ENCODE assay signal across 22 cellular contexts in genomic region chr15:71304681-71305080, GRCh38.
"Had no signal": no experiment of that assay in that cellular context is flagged by ENCODE, and none has a peak within 500 bp of the region (broad histone marks: within the 10 kb centered on the region; RNA-seq: fewer than 3 reads in every experiment).

No MANE protein-coding gene starts in this region.

- H3K27me3 ChIP-seq: dorsolateral prefrontal cortex, hepatocyte, testis, transverse colon had no signal

- H3K9me3 ChIP-seq: lower lobe of right lung, testis, transverse colon had no signal

- H3K4me3 ChIP-seq: dorsolateral prefrontal cortex, hepatocyte, left ventricle myocardium inferior, lower lobe of right lung, testis, transverse colon had no signal

- H3K79me2 ChIP-seq: hepatocyte had no signal

- H2AFZ ChIP-seq: hepatocyte had no signal

- H3K36me3 Mint-ChIP-seq: memory B cell; mesothelial cell of epicardium; natural killer cell; stimulated activated naive B cell treated with anti-CD40 and anti-IgM and Interleukin-4, amounts not matched to agents 10 μg/mL and 1 μg/mL and 100 μg/mL, for 72 hours had no signal

- H3K36me3 ChIP-seq: left ventricle myocardium inferior, lower lobe of right lung, transverse colon had no signal

- H3K4me1 ChIP-seq: lower lobe of right lung had no signal

- H3K4me3 Mint-ChIP-seq: memory B cell; mesothelial cell of epicardium; natural killer cell; neural crest cell; stimulated activated naive B cell treated with anti-CD40 and anti-IgM and Interleukin-4, amounts not matched to agents 10 μg/mL and 1 μg/mL and 100 μg/mL, for 72 hours; stimulated activated naive CD8-positive, alpha-beta T cell treated with anti-CD3 and anti-CD28 coated beads, Interleukin-15, amount 100 ng/mL, for 72 hours had no signal

- H3K27ac ChIP-seq: dorsolateral prefrontal cortex, hepatocyte, left ventricle myocardium inferior, lower lobe of right lung, testis, transverse colon had no signal

- ATAC-seq: left cardiac atrium; lower lobe of right lung; natural killer cell; sciatic nerve; stimulated activated naive B cell treated with anti-CD40 and anti-IgM and Interleukin-4, amounts not matched to agents 10 μg/mL and 1 μg/mL and 100 μg/mL, for 72 hours; stimulated activated naive CD8-positive, alpha-beta T cell treated with anti-CD3 and anti-CD28 coated beads, Interleukin-15, amount 100 ng/mL, for 72 hours had no signal

- H3K27ac Mint-ChIP-seq: memory B cell; mesothelial cell of epicardium; natural killer cell; stimulated activated naive B cell treated with anti-CD40 and anti-IgM and Interleukin-4, amounts not matched to agents 10 μg/mL and 1 μg/mL and 100 μg/mL, for 72 hours; stimulated activated naive CD8-positive, alpha-beta T cell treated with anti-CD3 and anti-CD28 coated beads, Interleukin-15, amount 100 ng/mL, for 72 hours had no signal

- H3K4me1 Mint-ChIP-seq: memory B cell; natural killer cell; neural crest cell; stimulated activated naive B cell treated with anti-CD40 and anti-IgM and Interleukin-4, amounts not matched to agents 10 μg/mL and 1 μg/mL and 100 μg/mL, for 72 hours; stimulated activated naive CD8-positive, alpha-beta T cell treated with anti-CD3 and anti-CD28 coated beads, Interleukin-15, amount 100 ng/mL, for 72 hours had no signal

- DNase-seq: cortex of kidney; dorsolateral prefrontal cortex; effector CD8-positive, alpha-beta T cell; foreskin melanocyte; head of caudate nucleus; kidney; left cardiac atrium; left ventricle myocardium inferior; lower lobe of right lung; natural killer cell; posterior cingulate gyrus; stimulated activated CD4-positive, alpha-beta T cell treated with anti-CD3 and anti-CD28 coated beads, Interleukin-2, amount 100 ng/mL, for 24 hours; stimulated activated CD4-positive, alpha-beta T cell treated with anti-CD3 and anti-CD28 coated beads, Interleukin-4, amount 100 ng/mL, for 4 hours; stimulated activated naive B cell treated with anti-CD40 and anti-IgM and Interleukin-4, amounts not matched to agents 10 μg/mL and 1 μg/mL and 100 μg/mL, for 72 hours; stimulated activated naive CD8-positive, alpha-beta T cell treated with anti-CD3 and anti-CD28 coated beads, Interleukin-15, amount 100 ng/mL, for 72 hours; testis; transverse colon had no signal

- H3K9me3 Mint-ChIP-seq: memory B cell; mesothelial cell of epicardium; natural killer cell; neural crest cell; stimulated activated naive CD8-positive, alpha-beta T cell treated with anti-CD3 and anti-CD28 coated beads, Interleukin-15, amount 100 ng/mL, for 72 hours had no signal

- H3K4me2 ChIP-seq: hepatocyte had no signal
